In the genomic region with DNA sequence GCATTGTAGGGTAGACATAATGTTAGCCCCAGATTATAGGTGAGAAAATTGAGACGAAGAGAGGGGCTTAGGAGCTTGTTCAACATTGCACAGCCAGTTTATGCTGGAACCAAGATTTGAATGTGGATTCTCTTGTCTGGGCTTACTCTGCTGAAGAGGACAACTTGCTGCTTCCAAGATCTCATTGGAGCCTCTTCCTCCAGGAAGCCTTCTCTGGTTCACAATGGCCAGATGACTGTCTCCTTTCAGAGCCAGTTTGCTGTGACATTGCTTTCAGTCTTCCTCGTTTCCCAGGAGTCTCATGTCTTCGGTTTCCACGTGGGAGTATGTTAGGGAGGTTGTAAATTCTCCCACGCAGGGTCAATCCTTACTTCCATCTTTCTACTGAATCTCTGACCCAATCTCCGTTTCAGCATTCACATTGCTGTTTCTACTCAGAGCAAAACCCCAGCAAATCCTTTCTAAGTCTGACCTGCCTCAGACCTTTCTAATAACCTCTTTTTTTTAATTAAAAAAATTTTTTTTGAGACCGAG, we compare ENCODE assay signal across 40 cellular contexts.
"Had no signal": no experiment of that assay in that cellular context is flagged by ENCODE, and none has a peak within 500 bp of the region (broad histone marks: within the 10 kb centered on the region; RNA-seq: fewer than 3 reads in every experiment).

No MANE protein-coding gene starts in this region.

- H3K4me3 ChIP-seq: adrenal gland, body of pancreas, breast epithelium, cardiac muscle cell had no signal

- H3K4me1 ChIP-seq: adrenal gland, body of pancreas, breast epithelium had no signal

- H3K9me3 ChIP-seq: adrenal gland, body of pancreas, breast epithelium had no signal

- H3K4me1 Mint-ChIP-seq: activated B cell treated with CpG ODN at 0.5 μM for 24 hours; activated CD4-positive, alpha-beta T cell treated with anti-CD3 and anti-CD28 coated beads, Interleukin-2, amount 10 ng/mL, durations not matched to agents 24 days and 14 days; activated naive CD8-positive, alpha-beta T cell treated with anti-CD3 and anti-CD28 coated beads for 36 hours; activated T-helper 17 cell treated with anti-CD3 and anti-CD28 coated beads, Interleukin-2, amount 50 U/mL, for 72 hours; central memory CD8-positive, alpha-beta T cell had no signal

- ATAC-seq: activated CD8-positive, alpha-beta T cell treated with anti-CD3 and anti-CD28 coated beads for 36 hours; activated naive CD4-positive, alpha-beta T cell treated with anti-CD3 and anti-CD28 coated beads, Interleukin-2, amount 50 U/mL, for 72 hours; activated T-cell treated with anti-CD3 and anti-CD28 coated beads, Interleukin-2, amount 50 U/mL, for 4 hours; activated T-cell treated with anti-CD3 and anti-CD28 coated beads, Interleukin-2, amount 50 U/mL, for 72 hours; activated T-helper 17 cell treated with anti-CD3 and anti-CD28 coated beads, Interleukin-2, amount 50 U/mL, for 72 hours; body of pancreas had no signal

- H3K27me3 Mint-ChIP-seq: activated CD4-positive, alpha-beta T cell treated with anti-CD3 and anti-CD28 coated beads, Interleukin-2, amount 10 ng/mL, durations not matched to agents 24 days and 14 days had no signal

- H3K36me3 Mint-ChIP-seq: activated CD4-positive, alpha-beta memory T cell treated with anti-CD3 and anti-CD28 coated beads for 36 hours had no signal

- H3K36me3 ChIP-seq: adrenal gland, brain microvascular endothelial cell, breast epithelium, cardiac muscle cell had no signal

- H3K4me3 Mint-ChIP-seq: activated B cell treated with CpG ODN at 0.5 μM for 24 hours; activated CD4-positive, alpha-beta memory T cell treated with anti-CD3 and anti-CD28 coated beads for 36 hours; activated CD4-positive, alpha-beta T cell treated with anti-CD3 and anti-CD28 coated beads, Interleukin-2, amount 10 ng/mL, durations not matched to agents 24 days and 14 days; activated CD8-positive, alpha-beta T cell treated with anti-CD3 and anti-CD28 coated beads for 36 hours; activated naive CD4-positive, alpha-beta T cell treated with anti-CD3 and anti-CD28 coated beads for 36 hours; activated naive CD8-positive, alpha-beta T cell treated with anti-CD3 and anti-CD28 coated beads for 36 hours; activated T-cell treated with anti-CD3 and anti-CD28 coated beads, Interleukin-2, amount 50 U/mL, for 4 hours; activated T-cell treated with anti-CD3 and anti-CD28 coated beads, Interleukin-2, amount 50 U/mL, for 72 hours; activated T-helper 1 cell treated with anti-CD3 and anti-CD28 coated beads, Interleukin-12 subunit alpha, Interleukin-12 subunit beta, Interleukin-2, Interleukin-4 antibody, amounts not matched to agents 30 ng/mL and 10 ng/mL and 1 ng/mL, durations not matched to agents 14 hours and 24 hours and 36 hours; activated T-helper 17 cell treated with anti-CD3 and anti-CD28 coated beads, Interleukin-2, amount 50 U/mL, for 72 hours; central memory CD8-positive, alpha-beta T cell; T-helper 1 cell treated with Interleukin-12 subunit alpha and Interleukin-12 subunit beta and Interleukin-4 antibody, amounts not matched to agents 30 μg/mL and 1 μg/mL, for 36 hours; T-helper 2 cell treated with Interferon-gamma antibody and Interleukin-4, amounts not matched to agents 5 μg/mL and 100 μg/mL, for 36 hours had no signal

- FAIRE-seq: astrocyte, TTC549 had no signal

- DNase-seq: activated B cell treated with CpG ODN at 0.5 μM for 24 hours; activated CD4-positive, alpha-beta memory T cell treated with anti-CD3 and anti-CD28 coated beads for 36 hours; activated CD4-positive, alpha-beta T cell treated with anti-CD3 and anti-CD28 coated beads for 4 hours; activated CD4-positive, alpha-beta T cell treated with anti-CD3 and anti-CD28 coated beads, Interleukin-2, amount 10 ng/mL, durations not matched to agents 24 days and 14 days; activated CD4-positive, alpha-beta T cell treated with anti-CD3 and anti-CD28 coated beads, Interleukin-2, amount 50 U/mL, for 1 hour; activated CD4-positive, alpha-beta T cell treated with anti-CD3 and anti-CD28 coated beads, Interleukin-2, amount 50 U/mL, for 4 hours; activated CD4-positive, CD25-positive, alpha-beta regulatory T cell treated with anti-CD3 and anti-CD28 coated beads, Interleukin-2, amount 50 U/mL, for 72 hours; activated CD8-positive, alpha-beta memory T cell treated with anti-CD3 and anti-CD28 coated beads, Interleukin-2, amount 50 U/mL, for 4 hours; activated CD8-positive, alpha-beta T cell treated with anti-CD3 and anti-CD28 coated beads for 36 hours; activated effector memory CD4-positive, alpha-beta T cell treated with anti-CD3 and anti-CD28 coated beads, Interleukin-2, amount 50 U/mL, for 16 hours; activated gamma-delta T cell treated with Interleukin-2 at 50 U/mL for 16 hours; activated naive CD4-positive, alpha-beta T cell; activated naive CD4-positive, alpha-beta T cell treated with anti-CD3 and anti-CD28 coated beads for 36 hours; activated naive CD4-positive, alpha-beta T cell treated with anti-CD3 and anti-CD28 coated beads, Interleukin-2, amount 50 U/mL, for 16 hours; activated naive CD8-positive, alpha-beta T cell treated with anti-CD3 and anti-CD28 coated beads for 36 hours; activated T-cell treated with anti-CD3 and anti-CD28 coated beads for 4 hours; activated T-cell treated with anti-CD3 and anti-CD28 coated beads, Interleukin-2, amount 50 U/mL, for 1 hour; activated T-cell treated with anti-CD3 and anti-CD28 coated beads, Interleukin-2, amount 50 U/mL, for 4 hours; activated T-cell treated with anti-CD3 and anti-CD28 coated beads, Interleukin-2, amount 50 U/mL, for 72 hours; adrenal gland; amniotic stem cell; aorta; body of pancreas; brain microvascular endothelial cell; caudate nucleus; cerebellar nuclear complex; T-helper 1 cell; T-helper 2 cell; T-helper 9 cell had no signal

- H3K27ac Mint-ChIP-seq: activated B cell treated with CpG ODN at 0.5 μM for 24 hours; activated CD4-positive, alpha-beta memory T cell treated with anti-CD3 and anti-CD28 coated beads for 36 hours; activated CD4-positive, alpha-beta T cell treated with anti-CD3 and anti-CD28 coated beads, Interleukin-2, amount 10 ng/mL, durations not matched to agents 24 days and 14 days; activated CD8-positive, alpha-beta T cell treated with anti-CD3 and anti-CD28 coated beads for 36 hours; activated naive CD4-positive, alpha-beta T cell treated with anti-CD3 and anti-CD28 coated beads for 36 hours; activated naive CD4-positive, alpha-beta T cell treated with anti-CD3 and anti-CD28 coated beads, Interleukin-2, amount 50 U/mL, for 72 hours; activated naive CD8-positive, alpha-beta T cell treated with anti-CD3 and anti-CD28 coated beads for 36 hours; activated T-cell treated with anti-CD3 and anti-CD28 coated beads, Interleukin-2, amount 50 U/mL, for 72 hours; activated T-helper 1 cell treated with anti-CD3 and anti-CD28 coated beads, Interleukin-12 subunit alpha, Interleukin-12 subunit beta, Interleukin-2, Interleukin-4 antibody, amounts not matched to agents 30 ng/mL and 10 ng/mL and 1 ng/mL, durations not matched to agents 14 hours and 24 hours and 36 hours; activated T-helper 17 cell treated with anti-CD3 and anti-CD28 coated beads, Interleukin-2, amount 50 U/mL, for 72 hours; T-helper 1 cell treated with Interleukin-12 subunit alpha and Interleukin-12 subunit beta and Interleukin-4 antibody, amounts not matched to agents 30 μg/mL and 1 μg/mL, for 36 hours; T-helper 2 cell treated with Interferon-gamma antibody and Interleukin-4, amounts not matched to agents 5 μg/mL and 100 μg/mL, for 36 hours had no signal

- H3K27me3 ChIP-seq: brain microvascular endothelial cell, cardiac muscle cell had no signal

- H3K27ac ChIP-seq: adrenal gland, body of pancreas, brain microvascular endothelial cell, breast epithelium, cardiac muscle cell, VCaP had no signal
